In the genomic region with DNA sequence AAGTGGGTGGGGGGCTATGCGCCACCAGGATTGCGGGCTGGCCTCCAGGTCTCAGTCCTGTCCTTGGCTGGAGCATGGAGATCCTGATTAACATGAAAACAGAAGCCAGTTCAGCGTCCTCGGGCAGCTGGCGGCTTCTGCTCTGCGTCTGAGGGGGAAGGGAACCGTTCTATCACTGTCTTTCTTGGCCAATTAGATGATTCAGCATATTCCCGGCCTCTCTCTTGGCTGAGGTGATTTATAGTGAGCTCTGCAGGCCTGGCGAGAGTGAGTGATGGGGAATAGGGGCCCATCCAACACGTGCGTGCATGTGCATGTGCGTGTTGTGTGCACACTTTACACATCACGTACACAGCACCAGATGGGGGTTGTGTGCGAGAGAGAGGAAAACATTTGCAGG, we compare ENCODE assay signal across 1 cellular context.
TF ChIP-seq lines count a peak whose summit lies in the region.

No MANE protein-coding gene starts in this region.

TF ChIP-seq in K562, 482 proteins besides CTCF, POLR2A, EP300 and RAD21 (continued from another document and continues in another):
- TF ChIP-seq, protein P1, sequence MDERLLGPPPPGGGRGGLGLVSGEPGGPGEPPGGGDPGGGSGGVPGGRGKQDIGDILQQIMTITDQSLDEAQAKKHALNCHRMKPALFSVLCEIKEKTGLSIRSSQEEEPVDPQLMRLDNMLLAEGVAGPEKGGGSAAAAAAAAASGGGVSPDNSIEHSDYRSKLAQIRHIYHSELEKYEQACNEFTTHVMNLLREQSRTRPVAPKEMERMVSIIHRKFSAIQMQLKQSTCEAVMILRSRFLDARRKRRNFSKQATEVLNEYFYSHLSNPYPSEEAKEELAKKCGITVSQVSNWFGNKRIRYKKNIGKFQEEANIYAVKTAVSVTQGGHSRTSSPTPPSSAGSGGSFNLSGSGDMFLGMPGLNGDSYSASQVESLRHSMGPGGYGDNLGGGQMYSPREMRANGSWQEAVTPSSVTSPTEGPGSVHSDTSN (CRISPR knock-in tag; IDR thresholded peaks at IDR 0.05; ENCODE audit: low read depth): peak; percentile 42; the same call in 1 of the 2 replicates
- TF ChIP-seq, protein P1 (tag; conservative IDR thresholded peaks at IDR 0.05; ENCODE audit: low read depth): peak; percentile 97
- TF ChIP-seq TAF9B (IDR thresholded peaks at IDR 0.05; ENCODE audit: partially characterized antibody) (peak; percentile 48), ATF1 (CRISPR knock-in tag; IDR thresholded peaks at IDR 0.05) (no peak), ATF1 (tag; IDR thresholded peaks at IDR 0.05) (peak; percentile 48), CBFA2T2 (conservative IDR thresholded peaks at IDR 0.05) (peak; percentile 46; the same call in 1 of the 2 replicates), NFIC (IDR thresholded peaks at IDR 0.05) (peak; percentile 28), MYC (IDR thresholded peaks at IDR 0.05; ENCODE audit: low read depth, low read length) (peak; percentile 69), MYC (CRISPR knock-in tag; IDR thresholded peaks at IDR 0.05; ENCODE audit: borderline replicate concordance, low read depth) (no peak), BHLHE40 (IDR thresholded peaks at IDR 0.05; ENCODE audit: low read length) (peak; percentile 92), BCOR (IDR thresholded peaks at IDR 0.05) (0 out of 2 replicates have a peak, but pooled peaks have one; percentile 11), ZKSCAN8 (CRISPR knock-in tag; IDR thresholded peaks at IDR 0.05) (0 out of 2 replicates have a peak, but pooled peaks have one; percentile 20), C11orf30 (IDR thresholded peaks at IDR 0.05; ENCODE audit: low read depth) (peak; percentile 99), FUS (optimal IDR thresholded peaks at IDR 0.05; ENCODE audit: low read depth, low read length) (no peak), KDM1A (IDR thresholded peaks at IDR 0.05) (peak in 1 of 2 experiments; percentile 53; a peak in 1 of 4 replicates), JUND (IDR thresholded peaks at IDR 0.05; ENCODE audit: borderline replicate concordance, low read depth, low read length) (peak; percentile 45; the same call in 1 of the 2 replicates), JUND (tag; IDR thresholded peaks at IDR 0.05; ENCODE audit: borderline replicate concordance, low read depth, low read length) (peak; percentile 46; the same call in 1 of the 3 replicates), TCF3 (CRISPR knock-in tag; IDR thresholded peaks at IDR 0.05) (peak; percentile 26; the same call in 1 of the 2 replicates), MAFG (tag; conservative IDR thresholded peaks at IDR 0.05) (peak; percentile 99), MAFK (IDR thresholded peaks at IDR 0.05; ENCODE audit: low read length) (peak; percentile 98), RNF2 (IDR thresholded peaks at IDR 0.05) (peak; percentile 79), RCOR1 (IDR thresholded peaks at IDR 0.05; ENCODE audit: borderline replicate concordance in 1 of 2, low read depth in 2 of 2, low read length in 2 of 2) (peak in 1 of 2 experiments; percentile 74; a peak in 2 of 4 replicates), MEIS2 (IDR thresholded peaks at IDR 0.05; ENCODE audit: partially characterized antibody) (peak; percentile 98), TRIM28 (IDR thresholded peaks at IDR 0.05) (no peak), CBX3 (IDR thresholded peaks at IDR 0.05; ENCODE audit: borderline replicate concordance in 1 of 2, low read length in 2 of 2) (peak in 1 of 2 experiments; percentile 44; a peak in 1 of 3 replicates), ZFX (CRISPR knock-in tag; IDR thresholded peaks at IDR 0.05) (peak; percentile 54), ZNF778 (CRISPR knock-in tag; IDR thresholded peaks at IDR 0.05) (no peak), ZNF431 (CRISPR knock-in tag; IDR thresholded peaks at IDR 0.05) (0 out of 2 replicates have a peak, but pooled peaks have one; percentile 16)
- TF ChIP-seq, protein P2, sequence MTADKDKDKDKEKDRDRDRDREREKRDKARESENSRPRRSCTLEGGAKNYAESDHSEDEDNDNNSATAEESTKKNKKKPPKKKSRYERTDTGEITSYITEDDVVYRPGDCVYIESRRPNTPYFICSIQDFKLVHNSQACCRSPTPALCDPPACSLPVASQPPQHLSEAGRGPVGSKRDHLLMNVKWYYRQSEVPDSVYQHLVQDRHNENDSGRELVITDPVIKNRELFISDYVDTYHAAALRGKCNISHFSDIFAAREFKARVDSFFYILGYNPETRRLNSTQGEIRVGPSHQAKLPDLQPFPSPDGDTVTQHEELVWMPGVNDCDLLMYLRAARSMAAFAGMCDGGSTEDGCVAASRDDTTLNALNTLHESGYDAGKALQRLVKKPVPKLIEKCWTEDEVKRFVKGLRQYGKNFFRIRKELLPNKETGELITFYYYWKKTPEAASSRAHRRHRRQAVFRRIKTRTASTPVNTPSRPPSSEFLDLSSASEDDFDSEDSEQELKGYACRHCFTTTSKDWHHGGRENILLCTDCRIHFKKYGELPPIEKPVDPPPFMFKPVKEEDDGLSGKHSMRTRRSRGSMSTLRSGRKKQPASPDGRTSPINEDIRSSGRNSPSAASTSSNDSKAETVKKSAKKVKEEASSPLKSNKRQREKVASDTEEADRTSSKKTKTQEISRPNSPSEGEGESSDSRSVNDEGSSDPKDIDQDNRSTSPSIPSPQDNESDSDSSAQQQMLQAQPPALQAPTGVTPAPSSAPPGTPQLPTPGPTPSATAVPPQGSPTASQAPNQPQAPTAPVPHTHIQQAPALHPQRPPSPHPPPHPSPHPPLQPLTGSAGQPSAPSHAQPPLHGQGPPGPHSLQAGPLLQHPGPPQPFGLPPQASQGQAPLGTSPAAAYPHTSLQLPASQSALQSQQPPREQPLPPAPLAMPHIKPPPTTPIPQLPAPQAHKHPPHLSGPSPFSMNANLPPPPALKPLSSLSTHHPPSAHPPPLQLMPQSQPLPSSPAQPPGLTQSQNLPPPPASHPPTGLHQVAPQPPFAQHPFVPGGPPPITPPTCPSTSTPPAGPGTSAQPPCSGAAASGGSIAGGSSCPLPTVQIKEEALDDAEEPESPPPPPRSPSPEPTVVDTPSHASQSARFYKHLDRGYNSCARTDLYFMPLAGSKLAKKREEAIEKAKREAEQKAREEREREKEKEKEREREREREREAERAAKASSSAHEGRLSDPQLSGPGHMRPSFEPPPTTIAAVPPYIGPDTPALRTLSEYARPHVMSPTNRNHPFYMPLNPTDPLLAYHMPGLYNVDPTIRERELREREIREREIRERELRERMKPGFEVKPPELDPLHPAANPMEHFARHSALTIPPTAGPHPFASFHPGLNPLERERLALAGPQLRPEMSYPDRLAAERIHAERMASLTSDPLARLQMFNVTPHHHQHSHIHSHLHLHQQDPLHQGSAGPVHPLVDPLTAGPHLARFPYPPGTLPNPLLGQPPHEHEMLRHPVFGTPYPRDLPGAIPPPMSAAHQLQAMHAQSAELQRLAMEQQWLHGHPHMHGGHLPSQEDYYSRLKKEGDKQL (CRISPR knock-in tag; IDR thresholded peaks at IDR 0.05; ENCODE audit: borderline replicate concordance): no peak
- TF ChIP-seq, protein P3, sequence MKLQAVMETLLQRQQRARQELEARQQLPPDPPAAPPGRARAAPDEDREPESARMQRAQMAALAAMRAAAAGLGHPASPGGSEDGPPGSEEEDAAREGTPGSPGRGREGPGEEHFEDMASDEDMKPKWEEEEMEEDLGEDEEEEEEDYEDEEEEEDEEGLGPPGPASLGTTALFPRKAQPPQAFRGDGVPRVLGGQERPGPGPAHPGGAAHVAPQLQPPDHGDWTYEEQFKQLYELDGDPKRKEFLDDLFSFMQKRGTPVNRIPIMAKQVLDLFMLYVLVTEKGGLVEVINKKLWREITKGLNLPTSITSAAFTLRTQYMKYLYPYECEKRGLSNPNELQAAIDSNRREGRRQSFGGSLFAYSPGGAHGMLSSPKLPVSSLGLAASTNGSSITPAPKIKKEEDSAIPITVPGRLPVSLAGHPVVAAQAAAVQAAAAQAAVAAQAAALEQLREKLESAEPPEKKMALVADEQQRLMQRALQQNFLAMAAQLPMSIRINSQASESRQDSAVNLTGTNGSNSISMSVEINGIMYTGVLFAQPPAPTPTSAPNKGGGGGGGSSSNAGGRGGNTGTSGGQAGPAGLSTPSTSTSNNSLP (IDR thresholded peaks at IDR 0.05; ENCODE audit: borderline replicate concordance, low read depth, low read length): peak; percentile 32; the same call in 1 of the 2 replicates
- TF ChIP-seq, protein P4, sequence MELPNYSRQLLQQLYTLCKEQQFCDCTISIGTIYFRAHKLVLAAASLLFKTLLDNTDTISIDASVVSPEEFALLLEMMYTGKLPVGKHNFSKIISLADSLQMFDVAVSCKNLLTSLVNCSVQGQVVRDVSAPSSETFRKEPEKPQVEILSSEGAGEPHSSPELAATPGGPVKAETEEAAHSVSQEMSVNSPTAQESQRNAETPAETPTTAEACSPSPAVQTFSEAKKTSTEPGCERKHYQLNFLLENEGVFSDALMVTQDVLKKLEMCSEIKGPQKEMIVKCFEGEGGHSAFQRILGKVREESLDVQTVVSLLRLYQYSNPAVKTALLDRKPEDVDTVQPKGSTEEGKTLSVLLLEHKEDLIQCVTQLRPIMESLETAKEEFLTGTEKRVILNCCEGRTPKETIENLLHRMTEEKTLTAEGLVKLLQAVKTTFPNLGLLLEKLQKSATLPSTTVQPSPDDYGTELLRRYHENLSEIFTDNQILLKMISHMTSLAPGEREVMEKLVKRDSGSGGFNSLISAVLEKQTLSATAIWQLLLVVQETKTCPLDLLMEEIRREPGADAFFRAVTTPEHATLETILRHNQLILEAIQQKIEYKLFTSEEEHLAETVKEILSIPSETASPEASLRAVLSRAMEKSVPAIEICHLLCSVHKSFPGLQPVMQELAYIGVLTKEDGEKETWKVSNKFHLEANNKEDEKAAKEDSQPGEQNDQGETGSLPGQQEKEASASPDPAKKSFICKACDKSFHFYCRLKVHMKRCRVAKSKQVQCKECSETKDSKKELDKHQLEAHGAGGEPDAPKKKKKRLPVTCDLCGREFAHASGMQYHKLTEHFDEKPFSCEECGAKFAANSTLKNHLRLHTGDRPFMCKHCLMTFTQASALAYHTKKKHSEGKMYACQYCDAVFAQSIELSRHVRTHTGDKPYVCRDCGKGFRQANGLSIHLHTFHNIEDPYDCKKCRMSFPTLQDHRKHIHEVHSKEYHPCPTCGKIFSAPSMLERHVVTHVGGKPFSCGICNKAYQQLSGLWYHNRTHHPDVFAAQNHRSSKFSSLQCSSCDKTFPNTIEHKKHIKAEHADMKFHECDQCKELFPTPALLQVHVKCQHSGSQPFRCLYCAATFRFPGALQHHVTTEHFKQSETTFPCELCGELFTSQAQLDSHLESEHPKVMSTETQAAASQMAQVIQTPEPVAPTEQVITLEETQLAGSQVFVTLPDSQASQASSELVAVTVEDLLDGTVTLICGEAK (IDR thresholded peaks at IDR 0.05): no peak
- TF ChIP-seq, protein P4 (CRISPR knock-in tag; IDR thresholded peaks at IDR 0.05): no peak
- TF ChIP-seq, protein P5, sequence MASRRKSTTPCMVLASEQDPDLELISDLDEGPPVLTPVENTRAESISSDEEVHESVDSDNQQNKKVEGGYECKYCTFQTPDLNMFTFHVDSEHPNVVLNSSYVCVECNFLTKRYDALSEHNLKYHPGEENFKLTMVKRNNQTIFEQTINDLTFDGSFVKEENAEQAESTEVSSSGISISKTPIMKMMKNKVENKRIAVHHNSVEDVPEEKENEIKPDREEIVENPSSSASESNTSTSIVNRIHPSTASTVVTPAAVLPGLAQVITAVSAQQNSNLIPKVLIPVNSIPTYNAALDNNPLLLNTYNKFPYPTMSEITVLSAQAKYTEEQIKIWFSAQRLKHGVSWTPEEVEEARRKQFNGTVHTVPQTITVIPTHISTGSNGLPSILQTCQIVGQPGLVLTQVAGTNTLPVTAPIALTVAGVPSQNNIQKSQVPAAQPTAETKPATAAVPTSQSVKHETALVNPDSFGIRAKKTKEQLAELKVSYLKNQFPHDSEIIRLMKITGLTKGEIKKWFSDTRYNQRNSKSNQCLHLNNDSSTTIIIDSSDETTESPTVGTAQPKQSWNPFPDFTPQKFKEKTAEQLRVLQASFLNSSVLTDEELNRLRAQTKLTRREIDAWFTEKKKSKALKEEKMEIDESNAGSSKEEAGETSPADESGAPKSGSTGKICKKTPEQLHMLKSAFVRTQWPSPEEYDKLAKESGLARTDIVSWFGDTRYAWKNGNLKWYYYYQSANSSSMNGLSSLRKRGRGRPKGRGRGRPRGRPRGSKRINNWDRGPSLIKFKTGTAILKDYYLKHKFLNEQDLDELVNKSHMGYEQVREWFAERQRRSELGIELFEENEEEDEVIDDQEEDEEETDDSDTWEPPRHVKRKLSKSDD (conservative IDR thresholded peaks at IDR 0.05; ENCODE audit: low read length): no peak
- TF ChIP-seq, protein P6, sequence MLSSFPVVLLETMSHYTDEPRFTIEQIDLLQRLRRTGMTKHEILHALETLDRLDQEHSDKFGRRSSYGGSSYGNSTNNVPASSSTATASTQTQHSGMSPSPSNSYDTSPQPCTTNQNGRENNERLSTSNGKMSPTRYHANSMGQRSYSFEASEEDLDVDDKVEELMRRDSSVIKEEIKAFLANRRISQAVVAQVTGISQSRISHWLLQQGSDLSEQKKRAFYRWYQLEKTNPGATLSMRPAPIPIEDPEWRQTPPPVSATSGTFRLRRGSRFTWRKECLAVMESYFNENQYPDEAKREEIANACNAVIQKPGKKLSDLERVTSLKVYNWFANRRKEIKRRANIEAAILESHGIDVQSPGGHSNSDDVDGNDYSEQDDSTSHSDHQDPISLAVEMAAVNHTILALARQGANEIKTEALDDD (IDR thresholded peaks at IDR 0.05): no peak
